Comparison of ENCODE assay signal across 1 cellular context in genomic region chr7:82348251-82348650, GRCh38.
TF ChIP-seq lines count a peak whose summit lies in the region.

No MANE protein-coding gene starts in this region.

TF ChIP-seq in IMR-90, 13 proteins besides CTCF, POLR2A, EP300 and RAD21:
- TF ChIP-seq MXI1 (IDR thresholded peaks at IDR 0.05; ENCODE audit: borderline replicate concordance, low read depth, low read length) (no peak), ELK1 (IDR thresholded peaks at IDR 0.05; ENCODE audit: borderline replicate concordance, low read depth, low read length) (no peak), CHD1 (IDR thresholded peaks at IDR 0.05; ENCODE audit: low read depth, low read length) (no peak), RFX5 (IDR thresholded peaks at IDR 0.05; ENCODE audit: low read depth, low read length) (no peak), CEBPB (IDR thresholded peaks at IDR 0.05; ENCODE audit: low read depth, low read length) (no peak), NFE2L2 (IDR thresholded peaks at IDR 0.05; ENCODE audit: low read depth, low read length) (no peak), MAFK (IDR thresholded peaks at IDR 0.05; ENCODE audit: low read depth, low read length) (no peak), RCOR1 (IDR thresholded peaks at IDR 0.05; ENCODE audit: insufficient replicate concordance, low read length) (no peak)
